In genomic region chr5:180975338-180975737, GRCh38 we compare ENCODE assay signal across 13 cellular contexts. TPM values are rescaled to one million over a fixed set of nuclear protein-coding genes. Genes with fewer than 3 reads are reported as not detected.
A peak's percentile ranks its signal among the peaks of the same experiment; 100 is the strongest.
DNase-seq lines count a peak whose midpoint lies in the region; ATAC-seq and TF ChIP-seq lines count a peak whose summit lies in the region.
"Had no signal": no experiment of that assay in that cellular context is flagged by ENCODE, and none has a peak within 500 bp of the region (broad histone marks: within the 10 kb centered on the region; RNA-seq: fewer than 3 reads in every experiment).

No MANE protein-coding gene starts in this region.

- 64 to 89% methylated on average over 2 of the region's 2 CpGs for WGBS in sigmoid colon, 2 donors

- no peaks in the 10 kb centered on the region for H3K27me3 ChIP-seq in sigmoid colon
- H3K27me3 ChIP-seq: dorsolateral prefrontal cortex had no signal

- no peak for DNase-seq in activated naive CD8-positive, alpha-beta T cell treated with anti-CD3 and anti-CD28 coated beads, Interleukin-2, amount 50 U/mL, for 24 hours
- DNase-seq in substantia nigra (lab: John Stamatoyannopoulos, UW) = no peak
- DNase-seq in mucosa of gallbladder (ENCODE audit: low spot score) = no peak
- DNase-seq in COR-L47 (lab: John Stamatoyannopoulos, UW) = no peak
- no peak for DNase-seq in sigmoid colon
- DNase-seq: activated naive CD4-positive, alpha-beta T cell treated with anti-CD3 and anti-CD28 coated beads, Interleukin-2, amount 10 ng/mL, durations not matched to agents 7 days and 5 days; dorsolateral prefrontal cortex; hypothalamus had no signal

- H3K4me1 ChIP-seq in sigmoid colon = no peaks in the 10 kb centered on the region

- H3K36me3 ChIP-seq in sigmoid colon = no peaks in the 10 kb centered on the region

- no peak overlapping the region for H3K4me3 ChIP-seq in sigmoid colon
- H3K4me3 ChIP-seq: dorsolateral prefrontal cortex, smooth muscle cell had no signal

- no peak for TF ChIP-seq CTCF in sigmoid colon (IDR thresholded peaks at IDR 0.05)

- TF ChIP-seq EP300 in sigmoid colon (IDR thresholded peaks at IDR 0.05) = no peak

- ATAC-seq in GM18502 (IDR thresholded peaks at IDR 0.05; ENCODE audit: poor library complexity, unreplicated experiment) = peak; percentile 93
- ATAC-seq in GM21360 (IDR thresholded peaks at IDR 0.05; ENCODE audit: unreplicated experiment) = peak; percentile 86
- ATAC-seq in HG03060 (IDR thresholded peaks at IDR 0.05; ENCODE audit: low read depth, unreplicated experiment) = peak; percentile 84
- peak; percentile 69 for ATAC-seq in activated naive CD8-positive, alpha-beta T cell treated with anti-CD3 and anti-CD28 coated beads, Interleukin-2, amount 50 U/mL, for 24 hours

- H3K27ac Mint-ChIP-seq in activated naive CD8-positive, alpha-beta T cell treated with anti-CD3 and anti-CD28 coated beads, Interleukin-2, amount 50 U/mL, for 24 hours = no peak overlapping the region
- H3K27ac Mint-ChIP-seq: activated naive CD4-positive, alpha-beta T cell treated with anti-CD3 and anti-CD28 coated beads, Interleukin-2, amount 10 ng/mL, durations not matched to agents 7 days and 5 days had no signal

- H3K27me3 Mint-ChIP-seq in activated naive CD8-positive, alpha-beta T cell treated with anti-CD3 and anti-CD28 coated beads, Interleukin-2, amount 50 U/mL, for 24 hours = no peaks in the 10 kb centered on the region

- peaks cover 9% of the 10 kb centered on the region for H3K4me1 Mint-ChIP-seq in activated naive CD8-positive, alpha-beta T cell treated with anti-CD3 and anti-CD28 coated beads, Interleukin-2, amount 50 U/mL, for 24 hours

- no peak overlapping the region for H3K4me3 Mint-ChIP-seq in activated naive CD8-positive, alpha-beta T cell treated with anti-CD3 and anti-CD28 coated beads, Interleukin-2, amount 50 U/mL, for 24 hours
- H3K4me3 Mint-ChIP-seq: activated naive CD4-positive, alpha-beta T cell treated with anti-CD3 and anti-CD28 coated beads, Interleukin-2, amount 10 ng/mL, durations not matched to agents 7 days and 5 days had no signal

- no peaks in the 10 kb centered on the region for H3K9me3 Mint-ChIP-seq in activated naive CD8-positive, alpha-beta T cell treated with anti-CD3 and anti-CD28 coated beads, Interleukin-2, amount 50 U/mL, for 24 hours

- intact Hi-C loops in sigmoid colon (cut with DNase I) = no loop called here

- no peaks in the 10 kb centered on the region for H3K9me3 ChIP-seq in sigmoid colon

- no peak for TF ChIP-seq POLR2A in sigmoid colon (IDR thresholded peaks at IDR 0.05)

- no peaks in the 10 kb centered on the region for H3K36me3 Mint-ChIP-seq in activated naive CD8-positive, alpha-beta T cell treated with anti-CD3 and anti-CD28 coated beads, Interleukin-2, amount 50 U/mL, for 24 hours (ENCODE audit: low read depth)
- H3K36me3 Mint-ChIP-seq: activated naive CD4-positive, alpha-beta T cell treated with anti-CD3 and anti-CD28 coated beads, Interleukin-2, amount 10 ng/mL, durations not matched to agents 7 days and 5 days had no signal

- H3K27ac ChIP-seq in substantia nigra (ENCODE audit: low read depth, low read length, poor library complexity, severe bottlenecking) (no peak overlapping the region), sigmoid colon (no peak overlapping the region)
- H3K27ac ChIP-seq: dorsolateral prefrontal cortex had no signal

RNA-seq across cellular contexts. Expression of gene BTNL3, which starts 13.3 kb away (rescaled TPM):
- 0.09 TPM for total RNA-seq in mucosa of gallbladder
- under 1 TPM in 1 of 4 donors, not detected in 3; 0.36 TPM for total RNA-seq in sigmoid colon
- polyA plus RNA-seq in sigmoid colon = 10 to 100 TPM; 18.0 to 25.6 (median 18.3) TPM
- total RNA-seq: LHCN-M2, smooth muscle cell had no signal
- polyA plus RNA-seq: smooth muscle cell had no signal
